In genomic region chr15:92902020-92902419, GRCh38 we compare ENCODE assay signal across 8 cellular contexts. TPM values are rescaled to one million over a fixed set of nuclear protein-coding genes. Genes with fewer than 3 reads are reported as not detected.
A peak's percentile ranks its signal among the peaks of the same experiment; 100 is the strongest.
DNase-seq lines count a peak whose midpoint lies in the region; ATAC-seq and TF ChIP-seq lines count a peak whose summit lies in the region.

No MANE protein-coding gene starts in this region.

- ATAC-seq in natural killer cell = no peak
- no peak for ATAC-seq in HG02763 (IDR thresholded peaks at IDR 0.05; ENCODE audit: unreplicated experiment)

- H3K9ac ChIP-seq in BLaER1 = peak overlapping the region; percentile 99
- H3K9ac ChIP-seq in Loucy (ENCODE audit: low read depth, low read length, poor library complexity, severe bottlenecking) = peak overlapping the region; percentile 99

- H3K9me2 ChIP-seq in Loucy (replicated peaks; ENCODE audit: low read depth, low read length) = no peaks in the 10 kb centered on the region

- peaks cover 24% of the 10 kb centered on the region for H3K4me1 ChIP-seq in BLaER1
- peaks cover 47% of the 10 kb centered on the region for H3K4me1 ChIP-seq in Loucy (ENCODE audit: insufficient read depth, low read length, poor library complexity, severe bottlenecking)

- peaks cover 94% of the 10 kb centered on the region for H3K79me2 ChIP-seq in Loucy (ENCODE audit: insufficient read depth, low read length)

- peaks cover 16% of the 10 kb centered on the region for H3K36me3 ChIP-seq in BLaER1
- H3K36me3 ChIP-seq in Loucy (ENCODE audit: insufficient read depth, low read length) = peaks cover 42% of the 10 kb centered on the region

- H3K4me3 ChIP-seq in BLaER1 = peak overlapping the region; percentile 72
- peak overlapping the region; percentile 92 for H3K4me3 ChIP-seq in Loucy (ENCODE audit: low read length, poor library complexity, severe bottlenecking)

- peaks cover 33% of the 10 kb centered on the region for H3K4me1 Mint-ChIP-seq in dendritic cell treated with granulocyte-macrophage colony-stimulating factor and Interleukin-4, amounts not matched to agents 40 ng/mL and 50 ng/mL, for 4 days (ENCODE audit: low read depth)
- H3K4me1 Mint-ChIP-seq in natural killer cell = peaks cover 61 to 67% of the 10 kb centered on the region in 2 donors

- peaks cover 13% of the 10 kb centered on the region for H3F3A ChIP-seq in Loucy (ENCODE audit: low read depth)

- H4K20me1 ChIP-seq in BLaER1 = peaks cover 29% of the 10 kb centered on the region; the same call in 1 of the 2 replicates
- peaks cover 77% of the 10 kb centered on the region for H4K20me1 ChIP-seq in Loucy (ENCODE audit: insufficient read depth, low read length, poor library complexity, severe bottlenecking)

- H3K27ac Mint-ChIP-seq in dendritic cell treated with granulocyte-macrophage colony-stimulating factor and Interleukin-4, amounts not matched to agents 40 ng/mL and 50 ng/mL, for 4 days = peak overlapping the region; percentile 96
- H3K27ac Mint-ChIP-seq in natural killer cell = peak overlapping the region; percentile 99 to 100

- intact Hi-C loops in dendritic cell treated with granulocyte-macrophage colony-stimulating factor and Interleukin-4, amounts not matched to agents 40 ng/mL and 50 ng/mL, for 4 days (cut with micrococcal nuclease) = no loop called here
- intact Hi-C loops in natural killer cell (cut with micrococcal nuclease) = loop anchor here (5.0 kb wide), 1 partner anchor 70 kb away; no protein-coding TSS in a partner anchor

- peak overlapping the region; percentile 99 for H3K27ac ChIP-seq in BLaER1

- no peaks in the 10 kb centered on the region for H3K27me3 Mint-ChIP-seq in dendritic cell treated with granulocyte-macrophage colony-stimulating factor and Interleukin-4, amounts not matched to agents 40 ng/mL and 50 ng/mL, for 4 days
- H3K27me3 Mint-ChIP-seq in natural killer cell (ENCODE audit: low read depth in 2 of 2) = no peaks in the 10 kb centered on the region

- H3K4me3 Mint-ChIP-seq in dendritic cell treated with granulocyte-macrophage colony-stimulating factor and Interleukin-4, amounts not matched to agents 40 ng/mL and 50 ng/mL, for 4 days = peak overlapping the region; percentile 64
- peak overlapping the region; percentile 93 for H3K4me3 Mint-ChIP-seq in natural killer cell

- H3K9me3 Mint-ChIP-seq in dendritic cell treated with granulocyte-macrophage colony-stimulating factor and Interleukin-4, amounts not matched to agents 40 ng/mL and 50 ng/mL, for 4 days = peaks cover 12% of the 10 kb centered on the region
- peaks cover 0 to 6% of the 10 kb centered on the region in 2 donors for H3K9me3 Mint-ChIP-seq in natural killer cell

- DNase-seq in natural killer cell (no peak), nucleus accumbens (lab: John Stamatoyannopoulos, UW) (no peak), COLO829 (ENCODE audit: low spot score) (no peak)
- DNase-seq in activated effector memory CD4-positive, alpha-beta T cell treated with Interleukin-2 at 50 U/mL for 16 hours = no peak

- TF ChIP-seq CTCF in Loucy (conservative IDR thresholded peaks at IDR 0.05; ENCODE audit: low read length) (no peak), natural killer cell (IDR thresholded peaks at IDR 0.05) (no peak)

- H3K4me2 ChIP-seq in BLaER1 = peak overlapping the region; percentile 93
- H3K4me2 ChIP-seq in Loucy (ENCODE audit: low read depth, low read length, poor library complexity, severe bottlenecking) = peak overlapping the region; percentile 95

- peaks cover 71% of the 10 kb centered on the region for H3K36me3 Mint-ChIP-seq in dendritic cell treated with granulocyte-macrophage colony-stimulating factor and Interleukin-4, amounts not matched to agents 40 ng/mL and 50 ng/mL, for 4 days (ENCODE audit: low read depth)
- H3K36me3 Mint-ChIP-seq in natural killer cell = no peaks in the 10 kb centered on the region

- H3K9me3 ChIP-seq in BLaER1 (no peaks in the 10 kb centered on the region; the same call in 1 of the 2 replicates), Loucy (ENCODE audit: insufficient read depth, low read depth, low read length) (no peaks in the 10 kb centered on the region)

- H3K27me3 ChIP-seq in BLaER1 (no peaks in the 10 kb centered on the region), Loucy (ENCODE audit: insufficient read depth, low read length, poor library complexity, severe bottlenecking) (peaks cover 6% of the 10 kb centered on the region)

- no peak overlapping the region for H2AFZ ChIP-seq in Loucy (ENCODE audit: low read length)

RNA-seq across cellular contexts. Expression of gene CHD2, which starts 1.9 kb away (rescaled TPM):
- total RNA-seq in natural killer cell = 100 to 1,000 TPM; 418 to 449 (median 441) TPM
